ENCODE assay signal across 8 cellular contexts in genomic region chr5:146533260-146533857, GRCh38. TPM values are rescaled to one million over a fixed set of nuclear protein-coding genes. Genes with fewer than 3 reads are reported as not detected.
DNase-seq lines count a peak whose midpoint lies in the region; ATAC-seq and TF ChIP-seq lines count a peak whose summit lies in the region.

No MANE protein-coding gene starts in this region.

- DNase-seq in COLO668 (lab: John Stamatoyannopoulos, UW; ENCODE audit: unreplicated experiment) (peak; percentile 64), NCI-H524 treated with DMSO at 0.1 percent for 48 hours (lab: John Stamatoyannopoulos, UW) (peak; percentile 8), mesothelial cell of epicardium (ENCODE audit: low spot score in 2 of 2, unreplicated experiment in 2 of 2) (peak; percentile 54 to 78)
- peak; percentile 42 to 65 for DNase-seq in activated CD4-positive, alpha-beta T cell treated with anti-CD3 and anti-CD28 coated beads, Interleukin-2, amount 50 U/mL, for 24 hours (ENCODE audit: low read depth in 1 of 2, low spot score in 1 of 2)
- peak; percentile 59 for DNase-seq in effector CD4-positive, alpha-beta T cell
- DNase-seq in stimulated activated CD8-positive, alpha-beta memory T cell treated with anti-CD3 and anti-CD28 coated beads, Interleukin-4, amount 100 ng/mL, for 24 hours (ENCODE audit: low read depth): peak; percentile 64

- H3K27me3 Mint-ChIP-seq in mesothelial cell of epicardium (ENCODE audit: low read depth): peaks cover under 1% of the 10 kb centered on the region

- no peak overlapping the region for H3K4me3 Mint-ChIP-seq in mesothelial cell of epicardium

- peak; percentile 82 for ATAC-seq in GM19438 (IDR thresholded peaks at IDR 0.05; ENCODE audit: low read depth, unreplicated experiment)
- ATAC-seq in HG03460 (IDR thresholded peaks at IDR 0.05; ENCODE audit: unreplicated experiment): peak; percentile 91

- H3K9me3 Mint-ChIP-seq in mesothelial cell of epicardium: no peaks in the 10 kb centered on the region

- TF ChIP-seq CTCF in mesothelial cell of epicardium (IDR thresholded peaks at IDR 0.05; ENCODE audit: unreplicated experiment): peak; percentile 84

- H3K36me3 Mint-ChIP-seq in mesothelial cell of epicardium: no peaks in the 10 kb centered on the region

- peaks cover 3% of the 10 kb centered on the region for H3K4me1 Mint-ChIP-seq in mesothelial cell of epicardium

- H3K27ac Mint-ChIP-seq in mesothelial cell of epicardium: no peak overlapping the region

RNA-seq across cellular contexts. Expression of gene GPR151, which starts 17.4 kb away (rescaled TPM):
- not detected in 3 replicates for total RNA-seq in mesothelial cell of epicardium

Comparison
In these comparisons a context has a peak if more than half of its experiments do, and no peak if none do; other contexts are left out.
1. Peak in every context shown above with its lines: DNase-seq and ATAC-seq.
2. DNase-seq: peak in every context shown above with its lines; median percentile 66 in mesothelial cell of epicardium; 64 in COLO668; 64 in stimulated activated CD8-positive, alpha-beta memory T cell treated with anti-CD3 and anti-CD28 coated beads, Interleukin-4, amount 100 ng/mL, for 24 hours; 59 in effector CD4-positive, alpha-beta T cell; 54 in activated CD4-positive, alpha-beta T cell treated with anti-CD3 and anti-CD28 coated beads, Interleukin-2, amount 50 U/mL, for 24 hours; 8 in NCI-H524 treated with DMSO at 0.1 percent for 48 hours.